22 cellular contexts compared by ENCODE assay signal in genomic region chr9:126684965-126685465, GRCh38.
"Had no signal": no experiment of that assay in that cellular context is flagged by ENCODE, and none has a peak within 500 bp of the region (broad histone marks: within the 10 kb centered on the region; RNA-seq: fewer than 3 reads in every experiment).

No MANE protein-coding gene starts in this region.

- H3K4me1 ChIP-seq: left lung, right lobe of liver had no signal

- DNase-seq: kidney; left colon; left lung; lower lobe of right lung; mesendoderm; naive B cell; natural killer cell; nephron progenitor cell; ovary; right lobe of liver; stimulated activated CD4-positive, alpha-beta T cell treated with anti-CD3 and anti-CD28 coated beads, Interleukin-1b, Interleukin-23, amount 100 ng/mL, for 48 hours; stimulated activated CD4-positive, alpha-beta T cell treated with anti-CD3 and anti-CD28 coated beads, Interleukin-2, amount 100 ng/mL, for 48 hours; stimulated activated CD4-positive, alpha-beta T cell treated with anti-CD3 and anti-CD28 coated beads, Interleukin-4, amount 100 ng/mL, for 4 hours; stimulated activated CD8-positive, alpha-beta memory T cell treated with anti-CD3 and anti-CD28 coated beads, Interleukin-4, amount 100 ng/mL, for 48 hours; stimulated activated naive CD4-positive, alpha-beta T cell treated with Interleukin-2 at 50 U/mL for 16 hours; stimulated activated naive CD8-positive, alpha-beta T cell treated with anti-CD3 and anti-CD28 coated beads, Interleukin-15, amount 100 ng/mL, for 72 hours; substantia nigra; uterus had no signal

- H3K27ac ChIP-seq: left lung, lower lobe of right lung, ovary, right atrium auricular region, right lobe of liver, tibial nerve, uterus had no signal

- FAIRE-seq: kidney had no signal

- H3K27me3 ChIP-seq: ovary had no signal

- ATAC-seq: left colon; left lung; lower lobe of right lung; natural killer cell; right lobe of liver; stimulated activated memory B cell treated with anti-CD40 and anti-IgM and Interleukin-4, amounts not matched to agents 10 μg/mL and 1 μg/mL and 100 μg/mL, for 72 hours; stimulated activated naive CD8-positive, alpha-beta T cell treated with anti-CD3 and anti-CD28 coated beads, Interleukin-15, amount 100 ng/mL, for 72 hours had no signal

- H3K4me3 ChIP-seq: left lung, lower lobe of right lung, ovary, right atrium auricular region, right lobe of liver, smooth muscle cell, tibial nerve, uterus had no signal

- H3K4me2 ChIP-seq: smooth muscle cell had no signal

- H3K36me3 ChIP-seq: left lung, lower lobe of right lung, ovary, right atrium auricular region, right lobe of liver, tibial nerve, uterus had no signal

- H3K9me3 ChIP-seq: left lung, lower lobe of right lung, ovary, right atrium auricular region, right lobe of liver, tibial nerve, uterus had no signal
